Comparison of ENCODE assay signal across 21 cellular contexts in genomic region chr1:10117132-10117531, GRCh38.
DNase-seq lines count a peak whose midpoint lies in the region; ATAC-seq and TF ChIP-seq lines count a peak whose summit lies in the region.
"Had no signal": no experiment of that assay in that cellular context is flagged by ENCODE, and none has a peak within 500 bp of the region (broad histone marks: within the 10 kb centered on the region; RNA-seq: fewer than 3 reads in every experiment).

No MANE protein-coding gene starts in this region.

- peaks cover 43% of the 10 kb centered on the region for H3K36me3 Mint-ChIP-seq in mesothelial cell of epicardium
- peaks cover 14% of the 10 kb centered on the region for H3K36me3 Mint-ChIP-seq in activated CD4-positive, alpha-beta T cell treated with anti-CD3 and anti-CD28 coated beads for 36 hours (ENCODE audit: low read depth)

- peak overlapping the region; percentile 62 to 82 for H3K27ac ChIP-seq in ascending aorta
- peak overlapping the region; percentile 79 for H3K27ac ChIP-seq in stomach smooth muscle (ENCODE audit: low read length)
- H3K27ac ChIP-seq: A549; BLaER1 treated with 17β-estradiol and CSF1 and Interleukin-3, amounts not matched to agents 10 nM and 100 nM had no signal

- H3K4me1 ChIP-seq in ascending aorta (peaks cover 7 to 23% of the 10 kb centered on the region in 2 donors), stomach smooth muscle (ENCODE audit: control insufficient read depth, insufficient read depth, low read length) (no peaks in the 10 kb centered on the region)
- H3K4me1 ChIP-seq: A549 had no signal

- DNase-seq in ascending aorta (ENCODE audit: low spot score in 2 of 2) (no peak), mesothelial cell of epicardium (ENCODE audit: low spot score in 2 of 2, unreplicated experiment in 2 of 2) (no peak), NCI-H2107 treated with DMSO at 0.1 percent for 48 hours (lab: John Stamatoyannopoulos, UW; ENCODE audit: unreplicated experiment) (no peak), NCI-H1092 treated with DMSO at 0.1 percent for 48 hours (lab: John Stamatoyannopoulos, UW) (no peak)
- no peak for DNase-seq in activated CD4-positive, alpha-beta T cell treated with anti-CD3 and anti-CD28 coated beads for 36 hours
- DNase-seq: AML-193; CD4-positive, alpha-beta T cell; Karpas-422; NCI-H1417; NCI-H1694; NCI-H2029 treated with DMSO at 0.1 percent for 48 hours; NCI-H2227 treated with DMSO at 0.1 percent for 48 hours; NCI-H69; RPMI8226; SHP77 had no signal

- no peak for ATAC-seq in HG03354 (IDR thresholded peaks at IDR 0.05; ENCODE audit: poor library complexity, severe bottlenecking, unreplicated experiment)
- no peak for ATAC-seq in activated CD4-positive, alpha-beta T cell treated with anti-CD3 and anti-CD28 coated beads for 36 hours
- ATAC-seq: A549, HCT116, HepG2 had no signal

- CTCF ChIA-PET in activated CD4-positive, alpha-beta T cell treated with anti-CD3 and anti-CD28 coated beads for 36 hours (lab: Charles Lee), result no interaction called here

- peak overlapping the region; percentile 31 for H3K27ac Mint-ChIP-seq in mesothelial cell of epicardium
- H3K27ac Mint-ChIP-seq in activated CD4-positive, alpha-beta T cell treated with anti-CD3 and anti-CD28 coated beads for 36 hours, result no peak overlapping the region
- H3K27ac Mint-ChIP-seq: CD4-positive, alpha-beta T cell had no signal

- no peaks in the 10 kb centered on the region for H3K27me3 Mint-ChIP-seq in mesothelial cell of epicardium (ENCODE audit: low read depth)
- H3K27me3 Mint-ChIP-seq in activated CD4-positive, alpha-beta T cell treated with anti-CD3 and anti-CD28 coated beads for 36 hours, result no peaks in the 10 kb centered on the region
- H3K27me3 Mint-ChIP-seq: CD4-positive, alpha-beta T cell had no signal

- H3K4me1 Mint-ChIP-seq in mesothelial cell of epicardium, result peaks cover 9% of the 10 kb centered on the region
- no peaks in the 10 kb centered on the region for H3K4me1 Mint-ChIP-seq in activated CD4-positive, alpha-beta T cell treated with anti-CD3 and anti-CD28 coated beads for 36 hours

- H3K27me3 ChIP-seq in ascending aorta (no peaks in the 10 kb centered on the region), stomach smooth muscle (ENCODE audit: control insufficient read depth in 1 of 2, insufficient read depth in 2 of 2, low read length in 2 of 2) (no peaks in the 10 kb centered on the region)
- H3K27me3 ChIP-seq: BLaER1 treated with 17β-estradiol and CSF1 and Interleukin-3, amounts not matched to agents 10 nM and 100 nM had no signal

- POLR2A ChIA-PET in activated CD4-positive, alpha-beta T cell treated with anti-CD3 and anti-CD28 coated beads for 36 hours (lab: Charles Lee), result no interaction called here

- H3K36me3 ChIP-seq in ascending aorta (peaks cover 13 to 38% of the 10 kb centered on the region in 2 donors), stomach smooth muscle (ENCODE audit: control insufficient read depth in 2 of 2, insufficient read depth in 2 of 2, low read length in 2 of 2) (peaks cover 7 to 22% of the 10 kb centered on the region in 2 donors)

- H3K9me3 Mint-ChIP-seq in mesothelial cell of epicardium, result no peaks in the 10 kb centered on the region
- no peaks in the 10 kb centered on the region for H3K9me3 Mint-ChIP-seq in activated CD4-positive, alpha-beta T cell treated with anti-CD3 and anti-CD28 coated beads for 36 hours (ENCODE audit: low read depth)
- H3K9me3 Mint-ChIP-seq: CD4-positive, alpha-beta T cell had no signal

- H3K9me3 ChIP-seq in ascending aorta (no peaks in the 10 kb centered on the region), stomach smooth muscle (ENCODE audit: control insufficient read depth in 2 of 2, low read length in 2 of 2) (no peaks in the 10 kb centered on the region)
- H3K9me3 ChIP-seq: A549; BLaER1 treated with 17β-estradiol and CSF1 and Interleukin-3, amounts not matched to agents 10 nM and 100 nM had no signal

- intact Hi-C loops in ascending aorta (cut with DNase I), result no loop called here
- intact Hi-C loops in activated CD4-positive, alpha-beta T cell treated with anti-CD3 and anti-CD28 coated beads for 36 hours (cut with DNase I, micrococcal nuclease), result no loop called here

- no peak overlapping the region for H3K9ac ChIP-seq in stomach smooth muscle (ENCODE audit: low read length in 2 of 2)
- H3K9ac ChIP-seq: BLaER1 treated with 17β-estradiol and CSF1 and Interleukin-3, amounts not matched to agents 10 nM and 100 nM had no signal

- H3K4me3 Mint-ChIP-seq in mesothelial cell of epicardium, result no peak overlapping the region
- no peak overlapping the region for H3K4me3 Mint-ChIP-seq in activated CD4-positive, alpha-beta T cell treated with anti-CD3 and anti-CD28 coated beads for 36 hours
- H3K4me3 Mint-ChIP-seq: CD4-positive, alpha-beta T cell had no signal

- H3K4me3 ChIP-seq in ascending aorta, result no peak overlapping the region
- no peak overlapping the region for H3K4me3 ChIP-seq in stomach smooth muscle (ENCODE audit: low read length in 2 of 2)
- H3K4me3 ChIP-seq: A549; BLaER1 treated with 17β-estradiol and CSF1 and Interleukin-3, amounts not matched to agents 10 nM and 100 nM had no signal

- no peak for TF ChIP-seq CTCF in ascending aorta (IDR thresholded peaks at IDR 0.05)
- TF ChIP-seq CTCF in mesothelial cell of epicardium (IDR thresholded peaks at IDR 0.05; ENCODE audit: unreplicated experiment), result no peak
